11 cellular contexts compared by ENCODE assay signal in the genomic region with DNA sequence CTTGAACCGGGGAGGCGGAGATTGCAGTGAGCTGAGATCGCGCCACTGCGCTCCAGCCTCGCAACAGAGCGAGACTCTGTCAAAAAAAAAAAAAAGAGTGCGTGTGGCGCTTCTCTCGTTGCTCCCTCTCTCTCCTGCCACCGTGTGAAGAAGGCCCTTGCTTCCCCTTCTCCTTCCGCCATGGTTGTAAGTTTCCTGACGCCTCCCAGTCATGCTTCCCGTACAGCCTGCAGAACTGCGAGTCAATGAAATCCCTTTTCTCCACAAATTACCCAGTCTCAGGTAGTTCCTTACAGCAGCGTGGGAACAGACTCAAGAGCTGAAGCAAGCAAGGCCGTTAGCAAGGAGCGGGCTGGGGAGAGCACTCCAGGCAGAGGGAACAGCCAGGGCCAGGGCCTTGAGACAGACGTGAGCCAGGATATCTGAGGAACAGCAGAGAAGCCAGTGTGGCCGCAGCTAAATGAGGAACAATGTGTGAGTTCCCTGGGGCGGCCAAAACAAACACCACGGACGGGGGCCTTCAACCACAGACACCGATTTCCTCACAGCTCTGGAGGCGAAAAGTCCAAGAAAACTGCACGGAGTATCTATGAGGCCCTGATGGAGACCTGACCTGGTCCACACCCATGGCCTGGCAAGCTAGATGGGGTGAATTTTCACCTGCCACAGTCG. TPM values are rescaled to one million over a fixed set of nuclear protein-coding genes. Genes with fewer than 3 reads are reported as not detected.
DNase-seq lines count a peak whose midpoint lies in the region; ATAC-seq and TF ChIP-seq lines count a peak whose summit lies in the region.
"Had no signal": no experiment of that assay in that cellular context is flagged by ENCODE, and none has a peak within 500 bp of the region (broad histone marks: within the 10 kb centered on the region; RNA-seq: fewer than 3 reads in every experiment).

No MANE protein-coding gene starts in this region.

- H3K4me3 ChIP-seq in HL-60 (replicated peaks; ENCODE audit: insufficient read depth, low read length) = no peak overlapping the region
- no peak overlapping the region for H3K4me3 ChIP-seq in ascending aorta

- H3K27ac ChIP-seq in HL-60 (replicated peaks) (peak overlapping the region; percentile 95), ascending aorta (peak overlapping the region; percentile 77 to 92)

- H3K9me3 ChIP-seq in ascending aorta = no peaks in the 10 kb centered on the region

- peak; percentile 82 to 96 for DNase-seq in HL-60 (ENCODE audit: low read depth in 1 of 2, low spot score in 1 of 2)
- peak; percentile 77 to 92 for DNase-seq in ascending aorta (ENCODE audit: low spot score in 2 of 2)
- DNase-seq in left ventricle myocardium superior = peak; percentile 67
- peak; percentile 82 for DNase-seq in sciatic nerve (ENCODE audit: low spot score)
- DNase-seq in DMS 273 (lab: John Stamatoyannopoulos, UW; ENCODE audit: unreplicated experiment) = no peak
- no peak for DNase-seq in COLO668 (lab: John Stamatoyannopoulos, UW; ENCODE audit: unreplicated experiment)
- no peak for DNase-seq in NCI-H345 treated with DMSO at 0.1 percent for 48 hours (lab: John Stamatoyannopoulos, UW; ENCODE audit: unreplicated experiment)
- DNase-seq: PC-3; stimulated activated CD4-positive, alpha-beta T cell treated with anti-CD3 and anti-CD28 coated beads, Interleukin-4, amount 100 ng/mL, for 4 hours had no signal

- TF ChIP-seq CTCF in HL-60 (IDR thresholded peaks at IDR 0.05; ENCODE audit: insufficient read depth, low read length) = no peak
- TF ChIP-seq CTCF in ascending aorta (IDR thresholded peaks at IDR 0.05) = no peak

- intact Hi-C loops in ascending aorta (cut with DNase I) = loop anchor here (5.0 kb wide), 2 partner anchors 256 to 336 kb away; no protein-coding TSS in a partner anchor
- intact Hi-C loops in left ventricle myocardium superior (cut with micrococcal nuclease) = no loop called here
- intact Hi-C loops in sciatic nerve (cut with DNase I) = no loop called here

- peaks cover 15 to 47% of the 10 kb centered on the region in 2 donors for H3K4me1 ChIP-seq in ascending aorta

- no peaks in the 10 kb centered on the region for H3K36me3 ChIP-seq in ascending aorta

- ATAC-seq in left ventricle myocardium superior = peak; percentile 86
- ATAC-seq in sciatic nerve = peak; percentile 95
- ATAC-seq in GM18520 (IDR thresholded peaks at IDR 0.05; ENCODE audit: unreplicated experiment) = no peak
- ATAC-seq: esophagus mucosa, PC-3 had no signal

- H3K27me3 ChIP-seq in HL-60 (ENCODE audit: insufficient read depth, poor library complexity, severe bottlenecking) (no peaks in the 10 kb centered on the region), ascending aorta (no peaks in the 10 kb centered on the region)

RNA-seq across cellular contexts. Expression of a gene that starts 54.2 kb away (rescaled TPM):
- 113 TPM for total RNA-seq in ascending aorta
- total RNA-seq in left ventricle myocardium superior = 43.8 TPM
- total RNA-seq in sciatic nerve = 139 TPM

Comparison
In these comparisons a context has a peak if more than half of its experiments do, and no peak if none do; other contexts are left out.
1. DNase-seq: peak in HL-60 (2 of 2), ascending aorta (2 of 2), left ventricle myocardium superior (single experiment) and sciatic nerve (single experiment); none in DMS 273 (single experiment), COLO668 (single experiment) and NCI-H345 treated with DMSO at 0.1 percent for 48 hours (single experiment).